In the genomic region with DNA sequence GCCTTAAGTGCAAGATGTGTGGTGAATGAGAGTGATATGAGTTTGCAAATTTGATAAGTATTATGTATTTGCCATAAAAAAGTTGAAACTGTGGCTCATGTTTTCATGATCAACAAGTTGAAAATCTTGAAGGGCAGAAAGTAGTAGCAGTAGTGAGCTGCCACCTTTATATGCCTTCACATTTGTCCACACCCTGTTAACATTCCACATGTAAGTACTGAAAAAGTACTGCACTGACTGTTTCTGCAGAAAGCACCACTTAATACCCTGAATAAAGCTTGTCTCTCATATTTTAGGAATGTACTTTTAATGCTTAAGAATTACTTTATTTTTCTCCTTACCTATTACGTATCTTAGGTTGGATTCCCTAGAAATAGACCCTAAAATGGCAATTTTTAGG, we compare ENCODE assay signal across 25 cellular contexts. TPM values are rescaled to one million over a fixed set of nuclear protein-coding genes. Genes with fewer than 3 reads are reported as not detected.
"Had no signal": no experiment of that assay in that cellular context is flagged by ENCODE, and none has a peak within 500 bp of the region (broad histone marks: within the 10 kb centered on the region; RNA-seq: fewer than 3 reads in every experiment).

No MANE protein-coding gene starts in this region.

- H3K4me1 ChIP-seq: left ventricle myocardium inferior, prostate gland, suprapubic skin, tibial artery, uterus had no signal

- FAIRE-seq: kidney had no signal

- H3K27me3 ChIP-seq: ovary, suprapubic skin, tibial artery, uterus had no signal

- H3K4me3 ChIP-seq: left ventricle myocardium inferior, ovary, prostate gland, skin epidermis, suprapubic skin, thoracic aorta, tibial artery, uterus had no signal

- DNase-seq: head of caudate nucleus; hippocampal formation; kidney; left colon; left ventricle myocardium inferior; mesendoderm; naive B cell; natural killer cell; nephron progenitor cell; ovary; retina; right cardiac atrium; stimulated activated CD4-positive, alpha-beta T cell treated with anti-CD3 and anti-CD28 coated beads, Interleukin-12 subunit alpha, Interleukin-12 subunit beta, amount 100 ng/mL, for 4 hours; stimulated activated CD4-positive, alpha-beta T cell treated with anti-CD3 and anti-CD28 coated beads, Interleukin-15, amount 100 ng/mL, for 24 hours; stimulated activated CD4-positive, alpha-beta T cell treated with anti-CD3 and anti-CD28 coated beads, Interleukin-2, amount 100 ng/mL, for 24 hours; stimulated activated CD4-positive, alpha-beta T cell treated with anti-CD3 and anti-CD28 coated beads, Interleukin-4, amount 100 ng/mL, for 1 hour; stimulated activated naive B cell treated with anti-CD40 and anti-IgM and Interleukin-4, amounts not matched to agents 10 μg/mL and 1 μg/mL and 100 μg/mL, for 72 hours; tibial artery; uterus had no signal

- H3K36me3 ChIP-seq: left ventricle myocardium inferior, ovary, prostate gland, suprapubic skin, thoracic aorta, tibial artery, uterus had no signal

- H3K9me3 ChIP-seq: left ventricle myocardium inferior, ovary, prostate gland, suprapubic skin, thoracic aorta, tibial artery, uterus had no signal

- ATAC-seq: left colon; natural killer cell; right cardiac atrium; sciatic nerve; stimulated activated naive B cell treated with anti-CD40 and anti-IgM and Interleukin-4, amounts not matched to agents 10 μg/mL and 1 μg/mL and 100 μg/mL, for 72 hours had no signal

- H3K27ac ChIP-seq: left ventricle myocardium inferior, ovary, prostate gland, skin epidermis, suprapubic skin, thoracic aorta, tibial artery, uterus had no signal

RNA-seq across cellular contexts. Expression of a gene that starts 45.9 kb away (rescaled TPM):
- total RNA-seq: mononuclear cell, natural killer cell had no signal
